ENCODE assay signal across 8 cellular contexts in the genomic region with DNA sequence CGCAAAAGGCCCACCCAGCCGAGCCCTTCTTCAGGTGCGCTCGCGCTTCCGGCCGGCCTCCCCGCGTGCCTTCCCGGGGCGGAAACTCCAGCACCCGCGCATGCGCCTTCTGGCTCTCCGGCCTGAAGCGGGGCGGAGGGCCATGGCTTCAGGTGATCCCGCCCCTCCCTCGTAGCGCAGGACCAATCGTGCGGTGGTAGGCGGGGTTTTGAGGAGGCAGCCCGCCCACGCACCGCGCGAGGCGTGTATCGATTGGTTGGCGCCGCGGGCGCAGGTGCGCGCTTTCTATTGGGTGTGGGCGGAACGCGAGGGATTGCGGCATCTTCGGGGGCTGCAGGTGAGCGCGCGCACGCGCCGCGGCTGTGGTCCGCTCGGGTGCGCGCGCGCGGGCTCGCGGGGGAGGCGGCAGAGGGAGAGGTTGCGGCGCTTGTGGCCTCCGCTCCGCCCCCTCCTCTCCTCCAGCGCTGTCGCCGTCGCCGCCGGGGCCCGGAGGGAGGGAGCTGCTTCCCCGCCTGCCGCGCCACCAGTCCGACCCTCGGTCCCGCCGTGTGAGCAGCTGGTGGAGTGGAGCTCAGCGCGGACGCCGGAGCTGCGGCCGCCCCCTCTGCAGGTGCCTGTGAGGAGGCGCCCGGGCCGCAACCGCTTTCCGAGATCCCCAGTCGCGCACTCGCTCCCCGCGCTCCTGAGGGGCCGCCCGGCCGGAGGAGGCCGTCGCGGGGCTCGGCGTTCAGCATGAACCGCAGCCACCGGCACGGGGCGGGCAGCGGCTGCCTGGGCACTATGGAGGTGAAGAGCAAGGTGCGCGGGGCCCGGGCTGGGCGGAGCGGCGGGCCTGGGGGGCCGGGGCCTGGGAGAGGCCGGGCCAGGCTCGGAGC. TPM values are rescaled to one million over a fixed set of nuclear protein-coding genes. Genes with fewer than 3 reads are reported as not detected.
A peak's percentile ranks its signal among the peaks of the same experiment; 100 is the strongest.
DNase-seq lines count a peak whose midpoint lies in the region; ATAC-seq and FAIRE-seq lines count a peak whose summit lies in the region.

A gene with protein sequence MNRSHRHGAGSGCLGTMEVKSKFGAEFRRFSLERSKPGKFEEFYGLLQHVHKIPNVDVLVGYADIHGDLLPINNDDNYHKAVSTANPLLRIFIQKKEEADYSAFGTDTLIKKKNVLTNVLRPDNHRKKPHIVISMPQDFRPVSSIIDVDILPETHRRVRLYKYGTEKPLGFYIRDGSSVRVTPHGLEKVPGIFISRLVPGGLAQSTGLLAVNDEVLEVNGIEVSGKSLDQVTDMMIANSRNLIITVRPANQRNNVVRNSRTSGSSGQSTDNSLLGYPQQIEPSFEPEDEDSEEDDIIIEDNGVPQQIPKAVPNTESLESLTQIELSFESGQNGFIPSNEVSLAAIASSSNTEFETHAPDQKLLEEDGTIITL (plus strand): TSS at position 526 of the 875 bp plus-strand sequence. CDS start 207 bp downstream, at position 733.

- no peaks in the 10 kb centered on the region for H3K36me3 Mint-ChIP-seq in activated T-helper 1 cell treated with anti-CD3 and anti-CD28 coated beads, Interleukin-12 subunit alpha, Interleukin-12 subunit beta, Interleukin-2, Interleukin-4 antibody, amounts not matched to agents 30 ng/mL and 10 ng/mL and 1 ng/mL, durations not matched to agents 14 hours and 24 hours and 36 hours (ENCODE audit: low read depth)
- no peaks in the 10 kb centered on the region for H3K36me3 Mint-ChIP-seq in naive B cell

- peaks cover 38% of the 10 kb centered on the region for H3K4me1 Mint-ChIP-seq in activated T-helper 1 cell treated with anti-CD3 and anti-CD28 coated beads, Interleukin-12 subunit alpha, Interleukin-12 subunit beta, Interleukin-2, Interleukin-4 antibody, amounts not matched to agents 30 ng/mL and 10 ng/mL and 1 ng/mL, durations not matched to agents 14 hours and 24 hours and 36 hours (ENCODE audit: low read depth)
- peaks cover 11 to 25% (median 19%) of the 10 kb centered on the region in 3 donors for H3K4me1 Mint-ChIP-seq in naive B cell

- H3K27me3 Mint-ChIP-seq in activated T-helper 1 cell treated with anti-CD3 and anti-CD28 coated beads, Interleukin-12 subunit alpha, Interleukin-12 subunit beta, Interleukin-2, Interleukin-4 antibody, amounts not matched to agents 30 ng/mL and 10 ng/mL and 1 ng/mL, durations not matched to agents 14 hours and 24 hours and 36 hours (ENCODE audit: insufficient read depth) = peaks cover 1% of the 10 kb centered on the region
- H3K27me3 Mint-ChIP-seq in naive B cell = peaks cover 0 to 4% (median 0%) of the 10 kb centered on the region in 3 donors

- H3K9me3 Mint-ChIP-seq in activated T-helper 1 cell treated with anti-CD3 and anti-CD28 coated beads, Interleukin-12 subunit alpha, Interleukin-12 subunit beta, Interleukin-2, Interleukin-4 antibody, amounts not matched to agents 30 ng/mL and 10 ng/mL and 1 ng/mL, durations not matched to agents 14 hours and 24 hours and 36 hours = no peaks in the 10 kb centered on the region
- no peaks in the 10 kb centered on the region for H3K9me3 Mint-ChIP-seq in naive B cell

- FAIRE-seq in RCC 7860 (lab: Jason Lieb, UNC) = peak; percentile 78

- H3K4me3 Mint-ChIP-seq in activated T-helper 1 cell treated with anti-CD3 and anti-CD28 coated beads, Interleukin-12 subunit alpha, Interleukin-12 subunit beta, Interleukin-2, Interleukin-4 antibody, amounts not matched to agents 30 ng/mL and 10 ng/mL and 1 ng/mL, durations not matched to agents 14 hours and 24 hours and 36 hours = peak within 1 kb of the TSS; percentile 86
- peak within 1 kb of the TSS; percentile 84 to 97 (median 92) for H3K4me3 Mint-ChIP-seq in naive B cell

- intact Hi-C loops in activated T-helper 1 cell treated with anti-CD3 and anti-CD28 coated beads, Interleukin-12 subunit alpha, Interleukin-12 subunit beta, Interleukin-2, Interleukin-4 antibody, amounts not matched to agents 30 ng/mL and 10 ng/mL and 1 ng/mL, durations not matched to agents 14 hours and 24 hours and 36 hours (cut with micrococcal nuclease) = loop anchor here (1.0 to 10.0 kb wide), 5 partner anchors 200 to 674 kb away; a partner anchor contains a TSS

- DNase-seq in EH (ENCODE audit: low read depth) (peak; percentile 93), GOT3 (lab: John Stamatoyannopoulos, UW) (peak; percentile 90), Kasumi-1 (lab: John Stamatoyannopoulos, UW) (peak; percentile 89 to 91), RCC 7860 (ENCODE audit: low spot score) (peak; percentile 99), fibroblast of gingiva (ENCODE audit: low read depth) (peak; percentile 71), naive B cell (peak; percentile 100)
- DNase-seq in activated T-helper 1 cell treated with anti-CD3 and anti-CD28 coated beads, Interleukin-12 subunit alpha, Interleukin-12 subunit beta, Interleukin-2, Interleukin-4 antibody, amounts not matched to agents 30 ng/mL and 10 ng/mL and 1 ng/mL, durations not matched to agents 14 hours and 24 hours and 36 hours (ENCODE audit: low spot score) = peak; percentile 99
- DNase-seq in stimulated activated CD8-positive, alpha-beta memory T cell treated with anti-CD3 and anti-CD28 coated beads, Interleukin-7, amount 100 ng/mL, for 48 hours (ENCODE audit: extremely low read depth in 1 of 2, low read depth in 1 of 2) = peak; percentile 99

- peak within 1 kb of the TSS; percentile 92 for H3K27ac Mint-ChIP-seq in activated T-helper 1 cell treated with anti-CD3 and anti-CD28 coated beads, Interleukin-12 subunit alpha, Interleukin-12 subunit beta, Interleukin-2, Interleukin-4 antibody, amounts not matched to agents 30 ng/mL and 10 ng/mL and 1 ng/mL, durations not matched to agents 14 hours and 24 hours and 36 hours
- peak within 1 kb of the TSS; percentile 85 to 95 (median 90) for H3K27ac Mint-ChIP-seq in naive B cell

- peak; percentile 86 to 88 for ATAC-seq in naive B cell (ENCODE audit: low read depth in 2 of 2)

RNA-seq across cellular contexts. Expression of the gene that starts here (rescaled TPM):
- total RNA-seq in activated T-helper 1 cell treated with anti-CD3 and anti-CD28 coated beads, Interleukin-12 subunit alpha, Interleukin-12 subunit beta, Interleukin-2, Interleukin-4 antibody, amounts not matched to agents 30 ng/mL and 10 ng/mL and 1 ng/mL, durations not matched to agents 14 hours and 24 hours and 36 hours = 6.3 and 7.1 TPM in 2 replicates
- polyA plus RNA-seq in naive B cell (ENCODE audit: low read depth in 6 of 6) = 1 to 10 TPM in 1 of 6 donors, under 1 TPM in 5; 0.08 to 1.6 (median 0.73) TPM

Comparison
In these comparisons a context has a peak if more than half of its experiments do, and no peak if none do; other contexts are left out.
1. Peak in every context shown above with its lines: DNase-seq and ATAC-seq.